8 cellular contexts compared by ENCODE assay signal in genomic region chr6:28399370-28400121, GRCh38. TPM values are rescaled to one million over a fixed set of nuclear protein-coding genes. Genes with fewer than 3 reads are reported as not detected.
A peak's percentile ranks its signal among the peaks of the same experiment; 100 is the strongest.
DNase-seq lines count a peak whose midpoint lies in the region; ATAC-seq, FAIRE-seq and TF ChIP-seq lines count a peak whose summit lies in the region.

Gene ZSCAN12, minus strand, starts transcription at chr6:28399747. Its CDS starts 1,342 bp downstream, at chr6:28398405.

- H3K4me3 ChIP-seq in SJSA1 (peak within 1 kb of the TSS; percentile 59), pancreas (peak within 1 kb of the TSS; percentile 44 to 93 (median 79)), thymus (ENCODE audit: low read length) (peak within 1 kb of the TSS; percentile 77)

- H3K4me3 Mint-ChIP-seq in activated naive CD8-positive, alpha-beta T cell, result peak within 1 kb of the TSS; percentile 93

- no peak for FAIRE-seq in pancreas (lab: Jason Lieb, UNC)

- H3K27ac Mint-ChIP-seq in activated naive CD8-positive, alpha-beta T cell, result peak within 1 kb of the TSS; percentile 93

- H3K36me3 ChIP-seq in SJSA1 (peaks cover 37% of the 10 kb centered on the region), pancreas (no peaks in the 10 kb centered on the region), thymus (ENCODE audit: control insufficient read depth, insufficient read depth) (peaks cover 14% of the 10 kb centered on the region)

- ATAC-seq in GM21619 (IDR thresholded peaks at IDR 0.05; ENCODE audit: unreplicated experiment), result peak; percentile 78
- ATAC-seq in Right ventricle myocardium superior (ENCODE audit: poor library complexity), result peak; percentile 98
- peak; percentile 98 to 99 (median 98) for ATAC-seq in pancreas

- no peaks in the 10 kb centered on the region for H3K27me3 ChIP-seq in SJSA1 (replicated peaks)
- no peaks in the 10 kb centered on the region for H3K27me3 ChIP-seq in pancreas
- peaks cover 5% of the 10 kb centered on the region for H3K27me3 ChIP-seq in thymus (ENCODE audit: control insufficient read depth, insufficient read depth)

- intact Hi-C loops in Right ventricle myocardium superior (cut with DNase I), result no loop called here
- intact Hi-C loops in pancreas (cut with DNase I), result no loop called here

- H3K27me3 Mint-ChIP-seq in activated naive CD8-positive, alpha-beta T cell, result peaks cover 8% of the 10 kb centered on the region

- peaks cover 25% of the 10 kb centered on the region for H3K36me3 Mint-ChIP-seq in activated naive CD8-positive, alpha-beta T cell

- peaks cover 44% of the 10 kb centered on the region for H3K4me1 Mint-ChIP-seq in activated naive CD8-positive, alpha-beta T cell (ENCODE audit: low read depth)

- peak; percentile 22 to 54 (median 48) for TF ChIP-seq CTCF in pancreas (IDR thresholded peaks at IDR 0.05)

- DNase-seq in DMS79 treated with DMSO at 0.1 percent for 48 hours (lab: John Stamatoyannopoulos, UW) (peak; percentile 70), Kasumi-1 (lab: John Stamatoyannopoulos, UW) (peak; percentile 91 to 95), SJSA1 (ENCODE audit: low read depth in 1 of 2, low spot score in 2 of 2) (peak; percentile 89 to 91), Right ventricle myocardium superior (peak; percentile 86), pancreas (peak; percentile 76 to 90 (median 80))

- WGBS in pancreas, 2 donors, result 0 to 1% methylated on average over 45 to 46 of the region's 46 CpGs
- WGBS in thymus, result 2% methylated on average over 46 of the region's 46 CpGs

- H3K4me1 ChIP-seq in SJSA1 (replicated peaks) (peaks cover 21% of the 10 kb centered on the region), pancreas (peaks cover 0 to 7% (median 0%) of the 10 kb centered on the region in 3 donors), thymus (ENCODE audit: control insufficient read depth, insufficient read depth, low read length) (peaks cover 10% of the 10 kb centered on the region)

- H3K9me3 Mint-ChIP-seq in activated naive CD8-positive, alpha-beta T cell (ENCODE audit: low read depth), result no peaks in the 10 kb centered on the region

- H3K9me3 ChIP-seq in SJSA1 (replicated peaks) (no peaks in the 10 kb centered on the region), pancreas (no peaks in the 10 kb centered on the region), thymus (ENCODE audit: control insufficient read depth) (no peaks in the 10 kb centered on the region)

- peak within 1 kb of the TSS; percentile 36 for H3K27ac ChIP-seq in SJSA1
- H3K27ac ChIP-seq in pancreas, result peak within 1 kb of the TSS in 1 of 4 donors; percentile 10
- H3K27ac ChIP-seq in thymus (ENCODE audit: low read depth), result peak within 1 kb of the TSS; percentile 69

RNA-seq across cellular contexts. Expression of gene ZSCAN12, which starts in this region (rescaled TPM):
- 4.8 and 6.6 TPM in 2 replicates for total RNA-seq in SJSA1 (2014; rRNA removed; shearing (Covaris generic))
- total RNA-seq in Right ventricle myocardium superior (1.9 TPM), pancreas (1 to 10 TPM; 2.1 to 4.4 (median 2.8) TPM)
- polyA plus RNA-seq in pancreas (1 to 10 TPM in 1 of 2 donors, under 1 TPM in 1; 0.80 to 1.9 TPM), thymus (4.1 TPM)
